Comparison of ENCODE assay signal across 8 cellular contexts in genomic region chr6:15504581-15505350, GRCh38.
DNase-seq lines count a peak whose midpoint lies in the region; ATAC-seq, FAIRE-seq and TF ChIP-seq lines count a peak whose summit lies in the region.

No MANE protein-coding gene starts in this region.

- H3K9me3 Mint-ChIP-seq in activated T-cell treated with anti-CD3 and anti-CD28 coated beads, Interleukin-2, amount 50 U/mL, for 24 hours: no peaks in the 10 kb centered on the region

- no peak for TF ChIP-seq POLR2A in GM12891 (IDR thresholded peaks at IDR 0.05; ENCODE audit: low read depth, low read length)

- no peak for FAIRE-seq in GM12891 (lab: Jason Lieb, UNC)

- peak; percentile 20 for DNase-seq in activated T-cell treated with anti-CD3 and anti-CD28 coated beads, Interleukin-2, amount 50 U/mL, for 24 hours
- no peak for DNase-seq in activated T-cell treated with anti-CD3 and anti-CD28 coated beads, Interleukin-2, amount 50 U/mL, for 48 hours
- DNase-seq in SK-N-MC (ENCODE audit: low read depth, low spot score) (peak; percentile 90), foreskin keratinocyte (peak; percentile 72 to 88), posterior cingulate gyrus (peak; percentile 48 to 94 (median 72)), NCI-H187 (lab: John Stamatoyannopoulos, UW) (no peak), GM12891 (ENCODE audit: insufficient read length, low spot score) (no peak)

- intact Hi-C loops in posterior cingulate gyrus (cut with DNase I): loop anchor here (5.0 kb wide), 1 partner anchor 118 kb away; no protein-coding TSS in a partner anchor

- H3K27ac ChIP-seq in SK-N-MC (peak overlapping the region; percentile 65), foreskin keratinocyte (no peak overlapping the region)

- H3K4me3 Mint-ChIP-seq in activated T-cell treated with anti-CD3 and anti-CD28 coated beads, Interleukin-2, amount 50 U/mL, for 24 hours: no peak overlapping the region

- ATAC-seq in foreskin keratinocyte: peak; percentile 75
- no peak for ATAC-seq in HG03571 (IDR thresholded peaks at IDR 0.05; ENCODE audit: unreplicated experiment)

- TF ChIP-seq CTCF in foreskin keratinocyte (conservative IDR thresholded peaks at IDR 0.05): no peak

- peaks cover 99% of the 10 kb centered on the region for H3K36me3 Mint-ChIP-seq in activated T-cell treated with anti-CD3 and anti-CD28 coated beads, Interleukin-2, amount 50 U/mL, for 24 hours (ENCODE audit: low read depth)

- no peaks in the 10 kb centered on the region for H3K9me3 ChIP-seq in SK-N-MC (ENCODE audit: low read depth, low read length)

- H3K27me3 ChIP-seq in foreskin keratinocyte: no peaks in the 10 kb centered on the region

- H3K4me1 ChIP-seq in foreskin keratinocyte: peaks cover 5% of the 10 kb centered on the region

- peak overlapping the region; percentile 46 for H3K9ac ChIP-seq in SK-N-MC (ENCODE audit: insufficient read length)

- peak overlapping the region; percentile 37 for H3K27ac Mint-ChIP-seq in activated T-cell treated with anti-CD3 and anti-CD28 coated beads, Interleukin-2, amount 50 U/mL, for 24 hours

- peak overlapping the region; percentile 65 for H3K4me3 ChIP-seq in SK-N-MC

- no peaks in the 10 kb centered on the region for H3K27me3 Mint-ChIP-seq in activated T-cell treated with anti-CD3 and anti-CD28 coated beads, Interleukin-2, amount 50 U/mL, for 24 hours

- H3K4me1 Mint-ChIP-seq in activated T-cell treated with anti-CD3 and anti-CD28 coated beads, Interleukin-2, amount 50 U/mL, for 24 hours (ENCODE audit: low read depth): peaks cover 2% of the 10 kb centered on the region

- H3K36me3 ChIP-seq in SK-N-MC (ENCODE audit: insufficient read depth, low read length): peaks cover 84% of the 10 kb centered on the region

TF ChIP-seq in GM12891, 5 proteins besides CTCF, POLR2A, EP300 and RAD21:
- TF ChIP-seq POLR2AphosphoS5 (IDR thresholded peaks at IDR 0.05; ENCODE audit: low read depth, low read length): no peak
- TF ChIP-seq PAX5 (IDR thresholded peaks at IDR 0.05; ENCODE audit: insufficient read depth, low read length, severe bottlenecking): no peak
- TF ChIP-seq POU2F2 (IDR thresholded peaks at IDR 0.05; ENCODE audit: low read depth, low read length): no peak
- TF ChIP-seq SPI1 (IDR thresholded peaks at IDR 0.05; ENCODE audit: low read depth, low read length): no peak
- TF ChIP-seq TAF1 (IDR thresholded peaks at IDR 0.05; ENCODE audit: low read depth, low read length): no peak

Comparison
In these comparisons a context has a peak if more than half of its experiments do, and no peak if none do; other contexts are left out.
1. DNase-seq: peak in activated T-cell treated with anti-CD3 and anti-CD28 coated beads, Interleukin-2, amount 50 U/mL, for 24 hours (single experiment), SK-N-MC (single experiment), foreskin keratinocyte (2 of 2) and posterior cingulate gyrus (10 of 10); none in activated T-cell treated with anti-CD3 and anti-CD28 coated beads, Interleukin-2, amount 50 U/mL, for 48 hours (0 of 2), NCI-H187 (0 of 2) and GM12891 (single experiment).